25 cellular contexts compared by ENCODE assay signal in genomic region chr21:20330652-20331051, GRCh38.
DNase-seq lines count a peak whose midpoint lies in the region; ATAC-seq, FAIRE-seq and TF ChIP-seq lines count a peak whose summit lies in the region.
"Had no signal": no experiment of that assay in that cellular context is flagged by ENCODE, and none has a peak within 500 bp of the region (broad histone marks: within the 10 kb centered on the region; RNA-seq: fewer than 3 reads in every experiment).

No MANE protein-coding gene starts in this region.

- no peak for TF ChIP-seq CTCF in HepG2 (CRISPR knock-in tag; IDR thresholded peaks at IDR 0.05)
- TF ChIP-seq CTCF in right lobe of liver (IDR thresholded peaks at IDR 0.05), result no peak
- TF ChIP-seq CTCF in NB4 (IDR thresholded peaks at IDR 0.05; ENCODE audit: low read depth, low read length), result no peak
- no peak for TF ChIP-seq CTCF in SU-DHL-6 (IDR thresholded peaks at IDR 0.05; ENCODE audit: insufficient read depth, low read length, poor library complexity, severe bottlenecking)

- no peak for TF ChIP-seq RAD21 in HepG2 (CRISPR knock-in tag; IDR thresholded peaks at IDR 0.05)

- H3K27ac ChIP-seq in HepG2 (ENCODE audit: extremely low read length, insufficient read depth, low read length), result no peak overlapping the region
- no peak overlapping the region for H3K27ac ChIP-seq in right lobe of liver
- no peak overlapping the region for H3K27ac ChIP-seq in SU-DHL-6 (ENCODE audit: low read depth, low read length)

- H3K79me2 ChIP-seq in HepG2 (ENCODE audit: insufficient read depth, low read length) (no peaks in the 10 kb centered on the region), SU-DHL-6 (ENCODE audit: insufficient read depth, low read length) (no peaks in the 10 kb centered on the region)

- WGBS in HepG2 (ENCODE audit: low lambda C conversion rate), result 47% methylated on average over 3 of the region's 3 CpGs
- WGBS in right lobe of liver (ENCODE audit: insufficient coverage, low coverage, low lambda C conversion rate, missing lambda C conversion rate), result 90% methylated on average over 3 of the region's 3 CpGs

- peak overlapping the region; percentile 81 for H2AFZ ChIP-seq in HepG2 (ENCODE audit: low read length)
- H2AFZ ChIP-seq in SU-DHL-6 (ENCODE audit: low read depth, low read length, severe bottlenecking), result peak overlapping the region; percentile 53

- DNase-seq in HepG2 (ENCODE audit: low spot score), result no peak
- DNase-seq in right lobe of liver, result no peak
- peak; percentile 7 for DNase-seq in NB4 (ENCODE audit: low read depth)
- no peak for DNase-seq in stimulated activated naive CD8-positive, alpha-beta T cell treated with anti-CD3 and anti-CD28 coated beads, Interleukin-15, Interleukin-2, amounts not matched to agents 100 U/mL and 50 U/mL, for 24 hours
- DNase-seq in retina, result no peak
- DNase-seq in AML-193 (lab: John Stamatoyannopoulos, UW), result no peak
- DNase-seq: C1 segment of cervical spinal cord; CD4-positive, alpha-beta memory T cell; DMS 273 treated with DMSO at 0.1 percent for 48 hours; DMS79; EL; GDM1; GOT3; HCEC 1CT; NCI-H1092 treated with DMSO at 0.1 percent for 48 hours; NCI-H1436; NCI-H1930; NCI-H2107; NCI-H446; NCI-H524 treated with DMSO at 0.1 percent for 48 hours; NCI-H774; SK-N-SH; T-helper 17 cell had no signal

- H3K36me3 ChIP-seq in HepG2 (replicated peaks in 1 of 2; ENCODE audit: control insufficient read depth in 1 of 2, insufficient read depth in 2 of 2, low read length in 2 of 2), result no peaks in the 10 kb centered on the region
- H3K36me3 ChIP-seq in right lobe of liver, result no peaks in the 10 kb centered on the region
- no peaks in the 10 kb centered on the region for H3K36me3 ChIP-seq in SU-DHL-6 (ENCODE audit: low read length)

- H3F3A ChIP-seq in SU-DHL-6 (ENCODE audit: insufficient read depth), result no peaks in the 10 kb centered on the region

- BruUV-seq in HepG2 (replicated peaks; lab: Mats Ljungman, UMichigan), result no TSS peak

- no peaks in the 10 kb centered on the region for H3K27me3 ChIP-seq in HepG2 (ENCODE audit: control insufficient read depth in 1 of 2, insufficient read depth in 2 of 2, low read length in 2 of 2)
- H3K27me3 ChIP-seq in right lobe of liver, result no peaks in the 10 kb centered on the region
- H3K27me3 ChIP-seq in SU-DHL-6 (ENCODE audit: low read length), result no peaks in the 10 kb centered on the region

- ATAC-seq in HepG2 (peak; percentile 62), right lobe of liver (no peak)
- ATAC-seq in stimulated activated naive CD8-positive, alpha-beta T cell treated with anti-CD3 and anti-CD28 coated beads, Interleukin-15, Interleukin-2, amounts not matched to agents 100 U/mL and 50 U/mL, for 24 hours, result no peak
- ATAC-seq: T-helper 17 cell had no signal

- no peaks in the 10 kb centered on the region for H3K9me2 ChIP-seq in SU-DHL-6 (replicated peaks; ENCODE audit: insufficient read depth, low read length)
- H3K9me2 ChIP-seq: SK-N-SH had no signal

- H3K9me3 ChIP-seq in HepG2 (ENCODE audit: low read length) (peaks cover 61% of the 10 kb centered on the region), right lobe of liver (no peaks in the 10 kb centered on the region), SU-DHL-6 (ENCODE audit: insufficient read depth, low read length) (peaks cover 10% of the 10 kb centered on the region; the same call in 1 of the 2 replicates)
- H3K9me3 ChIP-seq: SK-N-SH had no signal

- peak overlapping the region in 2 of 3 experiments; percentile 33 to 64; a peak in 4 of 6 replicates for H3K4me3 ChIP-seq in HepG2 (replicated peaks in 1 of 3; ENCODE audit: insufficient read depth in 1 of 3, low read depth in 2 of 3, low read length in 3 of 3)
- H3K4me3 ChIP-seq in right lobe of liver, result no peak overlapping the region
- H3K4me3 ChIP-seq in NB4 (ENCODE audit: low read depth, low read length), result peak overlapping the region; percentile 63
- no peak overlapping the region for H3K4me3 ChIP-seq in SU-DHL-6 (ENCODE audit: insufficient read depth, low read length, poor library complexity, severe bottlenecking)
- H3K4me3 ChIP-seq: GM12878 had no signal

- peak overlapping the region; percentile 32 for H3K4me2 ChIP-seq in HepG2 (ENCODE audit: low read depth, low read length)
- no peak overlapping the region for H3K4me2 ChIP-seq in SU-DHL-6 (ENCODE audit: low read depth, low read length, poor library complexity, severe bottlenecking)
- H3K4me2 ChIP-seq: SK-N-SH had no signal

- CTCF ChIA-PET in HepG2 (lab: Yijun Ruan, JAX; ENCODE audit: low intra/inter-chr PET ratio, low total read pairs), result no interaction called here

- TF ChIP-seq EP300 in HepG2 (IDR thresholded peaks at IDR 0.05; ENCODE audit: low read depth in 2 of 2, low read length in 2 of 2), result no peak
- no peak for TF ChIP-seq EP300 in HepG2 (CRISPR knock-in tag; IDR thresholded peaks at IDR 0.05; ENCODE audit: borderline replicate concordance)

- H4K20me1 ChIP-seq in HepG2 (ENCODE audit: insufficient read depth, low read length), result no peaks in the 10 kb centered on the region
- H4K20me1 ChIP-seq in SU-DHL-6 (ENCODE audit: low read depth, low read length), result no peaks in the 10 kb centered on the region

- no peak overlapping the region for H3K9ac ChIP-seq in HepG2 (ENCODE audit: insufficient read depth, low read depth, low read length)
- H3K9ac ChIP-seq in SU-DHL-6 (ENCODE audit: low read length), result no peak overlapping the region
- H3K9ac ChIP-seq: SK-N-SH had no signal

- no peak for FAIRE-seq in HepG2 (lab: Jason Lieb, UNC)
- FAIRE-seq: GM12878 had no signal

- POLR2A ChIA-PET in HepG2 (lab: Yijun Ruan, JAX), result no interaction called here

- in situ Hi-C loops in HepG2 (cut with HindIII; ENCODE audit: extremely low pct_ligation_motif_present, low pct_unique_long_range_greater_than_20kb), result no loop called here

- intact Hi-C loops in HepG2 (cut with micrococcal nuclease; ENCODE audit: unreplicated experiment) (no loop called here), right lobe of liver (cut with DNase I) (no loop called here)

- no peaks in the 10 kb centered on the region for H3K4me1 ChIP-seq in HepG2 (ENCODE audit: insufficient read depth, low read length)
- H3K4me1 ChIP-seq in right lobe of liver, result no peaks in the 10 kb centered on the region

- TF ChIP-seq POLR2A in HepG2 (IDR thresholded peaks at IDR 0.05; ENCODE audit: insufficient read depth in 1 of 2, low read depth in 2 of 2, low read length in 2 of 2) (no peak), right lobe of liver (IDR thresholded peaks at IDR 0.05) (no peak), NB4 (IDR thresholded peaks at IDR 0.05; ENCODE audit: extremely low read depth, insufficient read length) (no peak)

TF ChIP-seq in HepG2, 621 proteins besides CTCF, POLR2A, EP300 and RAD21 (continues in another document):
- TF ChIP-seq, protein P1, sequence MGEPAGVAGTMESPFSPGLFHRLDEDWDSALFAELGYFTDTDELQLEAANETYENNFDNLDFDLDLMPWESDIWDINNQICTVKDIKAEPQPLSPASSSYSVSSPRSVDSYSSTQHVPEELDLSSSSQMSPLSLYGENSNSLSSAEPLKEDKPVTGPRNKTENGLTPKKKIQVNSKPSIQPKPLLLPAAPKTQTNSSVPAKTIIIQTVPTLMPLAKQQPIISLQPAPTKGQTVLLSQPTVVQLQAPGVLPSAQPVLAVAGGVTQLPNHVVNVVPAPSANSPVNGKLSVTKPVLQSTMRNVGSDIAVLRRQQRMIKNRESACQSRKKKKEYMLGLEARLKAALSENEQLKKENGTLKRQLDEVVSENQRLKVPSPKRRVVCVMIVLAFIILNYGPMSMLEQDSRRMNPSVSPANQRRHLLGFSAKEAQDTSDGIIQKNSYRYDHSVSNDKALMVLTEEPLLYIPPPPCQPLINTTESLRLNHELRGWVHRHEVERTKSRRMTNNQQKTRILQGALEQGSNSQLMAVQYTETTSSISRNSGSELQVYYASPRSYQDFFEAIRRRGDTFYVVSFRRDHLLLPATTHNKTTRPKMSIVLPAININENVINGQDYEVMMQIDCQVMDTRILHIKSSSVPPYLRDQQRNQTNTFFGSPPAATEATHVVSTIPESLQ (CRISPR knock-in tag; conservative IDR thresholded peaks at IDR 0.05), result no peak
- TF ChIP-seq NFE2L2 (IDR thresholded peaks at IDR 0.05; ENCODE audit: low read length) (no peak), ZNF446 (CRISPR knock-in tag; IDR thresholded peaks at IDR 0.05) (no peak), ZNF431 (CRISPR knock-in tag; IDR thresholded peaks at IDR 0.05; ENCODE audit: borderline replicate concordance, low read depth) (no peak), ZNF30 (CRISPR knock-in tag; IDR thresholded peaks at IDR 0.05) (no peak), RBAK (CRISPR knock-in tag; IDR thresholded peaks at IDR 0.05) (no peak), ZNF331 (CRISPR knock-in tag; IDR thresholded peaks at IDR 0.05) (no peak), ZNF101 (CRISPR knock-in tag; IDR thresholded peaks at IDR 0.05; ENCODE audit: borderline replicate concordance, low read depth) (no peak), ZNF510 (CRISPR knock-in tag; IDR thresholded peaks at IDR 0.05; ENCODE audit: low read depth) (no peak), ARHGAP35 (CRISPR knock-in tag; IDR thresholded peaks at IDR 0.05; ENCODE audit: borderline replicate concordance) (no peak), ZNF839 (CRISPR knock-in tag; IDR thresholded peaks at IDR 0.05; ENCODE audit: borderline replicate concordance) (no peak), SRSF1 (optimal IDR thresholded peaks at IDR 0.05; ENCODE audit: low read depth, low read length) (no peak)
- TF ChIP-seq, protein P2, sequence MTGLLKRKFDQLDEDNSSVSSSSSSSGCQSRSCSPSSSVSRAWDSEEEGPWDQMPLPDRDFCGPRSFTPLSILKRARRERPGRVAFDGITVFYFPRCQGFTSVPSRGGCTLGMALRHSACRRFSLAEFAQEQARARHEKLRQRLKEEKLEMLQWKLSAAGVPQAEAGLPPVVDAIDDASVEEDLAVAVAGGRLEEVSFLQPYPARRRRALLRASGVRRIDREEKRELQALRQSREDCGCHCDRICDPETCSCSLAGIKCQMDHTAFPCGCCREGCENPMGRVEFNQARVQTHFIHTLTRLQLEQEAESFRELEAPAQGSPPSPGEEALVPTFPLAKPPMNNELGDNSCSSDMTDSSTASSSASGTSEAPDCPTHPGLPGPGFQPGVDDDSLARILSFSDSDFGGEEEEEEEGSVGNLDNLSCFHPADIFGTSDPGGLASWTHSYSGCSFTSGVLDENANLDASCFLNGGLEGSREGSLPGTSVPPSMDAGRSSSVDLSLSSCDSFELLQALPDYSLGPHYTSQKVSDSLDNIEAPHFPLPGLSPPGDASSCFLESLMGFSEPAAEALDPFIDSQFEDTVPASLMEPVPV (CRISPR knock-in tag; IDR thresholded peaks at IDR 0.05), result no peak

Comparison
In these comparisons a context has a peak if more than half of its experiments do, and no peak if none do; other contexts are left out.
1. H3K4me3 ChIP-seq: peak in HepG2 (2 of 3) and NB4 (single experiment); none in right lobe of liver (0 of 3) and SU-DHL-6 (single experiment).